17 cellular contexts compared by ENCODE assay signal in the genomic region with DNA sequence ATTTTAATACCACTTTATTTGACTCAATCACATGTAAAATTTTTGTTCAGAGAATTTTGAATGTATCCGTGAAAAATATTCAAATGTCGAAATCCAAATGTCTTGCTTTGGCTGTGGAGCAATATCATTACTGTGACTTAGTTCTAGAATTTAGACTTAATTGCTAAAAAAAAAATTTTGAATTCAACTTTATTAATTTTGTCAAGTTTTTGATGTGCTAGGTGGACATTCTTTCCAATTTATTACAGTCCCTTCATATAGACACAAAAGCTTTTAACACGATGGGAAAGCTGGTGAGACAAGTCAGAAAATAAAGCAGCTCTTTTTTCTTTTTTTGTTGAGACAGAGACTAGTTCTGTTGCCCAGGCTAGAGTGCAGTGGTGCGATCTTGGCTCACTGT.
A peak's percentile ranks its signal among the peaks of the same experiment; 100 is the strongest.
DNase-seq lines count a peak whose midpoint lies in the region; TF ChIP-seq lines count a peak whose summit lies in the region.
"Had no signal": no experiment of that assay in that cellular context is flagged by ENCODE, and none has a peak within 500 bp of the region (broad histone marks: within the 10 kb centered on the region; RNA-seq: fewer than 3 reads in every experiment).

No MANE protein-coding gene starts in this region.

- H3K9ac ChIP-seq in rectal smooth muscle tissue (ENCODE audit: low read length): no peak overlapping the region

- TF ChIP-seq CTCF in WERI-Rb-1 (IDR thresholded peaks at IDR 0.05; ENCODE audit: low read depth, low read length): no peak
- no peak for TF ChIP-seq CTCF in uterus (IDR thresholded peaks at IDR 0.05)

- H3K4me3 ChIP-seq in WERI-Rb-1 (ENCODE audit: low read depth, low read length) (no peak overlapping the region), rectal smooth muscle tissue (ENCODE audit: low read length) (no peak overlapping the region), uterus (no peak overlapping the region)
- H3K4me3 ChIP-seq: MG63, Peyer's patch had no signal

- intact Hi-C loops in uterus (cut with DNase I; ENCODE audit: low total_unique reads): no loop called here

- H3K27ac ChIP-seq in WERI-Rb-1 (peak overlapping the region; percentile 93), rectal smooth muscle tissue (ENCODE audit: low read depth, low read length) (peak overlapping the region; percentile 73), uterus (peak overlapping the region; percentile 82 to 84)

- no peak for TF ChIP-seq POLR2A in uterus (IDR thresholded peaks at IDR 0.05)

- no peaks in the 10 kb centered on the region for H3K27me3 ChIP-seq in WERI-Rb-1 (ENCODE audit: insufficient read depth, low read depth, severe bottlenecking)
- no peaks in the 10 kb centered on the region for H3K27me3 ChIP-seq in rectal smooth muscle tissue (ENCODE audit: control insufficient read depth, insufficient read depth, low read length)
- H3K27me3 ChIP-seq in uterus: no peaks in the 10 kb centered on the region
- H3K27me3 ChIP-seq: MG63, Peyer's patch had no signal

- DNase-seq in WERI-Rb-1 (no peak), fibroblast of gingiva (ENCODE audit: low read depth) (peak; percentile 27), uterus (no peak), NCI-H82 (lab: John Stamatoyannopoulos, UW) (no peak), NCI-H2227 (lab: John Stamatoyannopoulos, UW; ENCODE audit: unreplicated experiment) (no peak), NCI-H146 (lab: John Stamatoyannopoulos, UW) (no peak)
- DNase-seq: AML-193, DND-41, H9, Kasumi-1, MG63, NCI-H1048, NCI-H1436, NCI-H2029, NCI-H69, Peyer's patch had no signal

- H3K36me3 ChIP-seq in WERI-Rb-1 (no peaks in the 10 kb centered on the region), rectal smooth muscle tissue (ENCODE audit: control insufficient read depth, insufficient read depth, low read length) (no peaks in the 10 kb centered on the region), uterus (no peaks in the 10 kb centered on the region)
- H3K36me3 ChIP-seq: Peyer's patch had no signal

- H3K9me3 ChIP-seq in WERI-Rb-1 (ENCODE audit: severe bottlenecking) (peaks cover 4% of the 10 kb centered on the region), uterus (no peaks in the 10 kb centered on the region)
- H3K9me3 ChIP-seq: MG63, Peyer's patch had no signal

- H3K4me1 ChIP-seq in rectal smooth muscle tissue (ENCODE audit: control insufficient read depth, insufficient read depth, low read length) (peaks cover 61% of the 10 kb centered on the region), uterus (peaks cover 16 to 27% of the 10 kb centered on the region in 2 donors)
